8 cellular contexts compared by ENCODE assay signal in the genomic region with DNA sequence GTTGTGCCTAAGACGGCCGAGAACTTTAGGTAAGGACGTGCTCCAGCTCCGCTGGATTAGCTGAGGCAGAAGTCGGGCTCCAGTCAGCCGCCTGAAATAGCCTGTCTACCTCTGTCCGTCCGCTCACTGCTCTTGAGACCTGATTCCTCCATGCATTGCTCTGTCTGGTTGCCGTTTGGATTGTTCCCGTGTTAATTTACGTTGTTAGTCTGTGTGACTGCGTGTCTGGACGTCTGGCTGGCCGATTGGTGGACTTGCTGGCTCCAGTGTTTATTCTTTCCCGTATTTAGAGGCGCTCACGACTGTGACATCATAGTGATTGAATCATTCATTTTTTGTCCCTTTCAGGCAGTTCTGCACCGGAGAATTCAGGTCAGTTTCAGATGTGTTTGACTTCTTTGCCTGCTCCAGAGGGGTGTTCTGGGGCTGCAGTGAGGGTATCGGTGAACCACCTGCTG. TPM values are rescaled to one million over a fixed set of nuclear protein-coding genes. Genes with fewer than 3 reads are reported as not detected.
DNase-seq lines count a peak whose midpoint lies in the region; ATAC-seq and TF ChIP-seq lines count a peak whose summit lies in the region.

No MANE protein-coding gene starts in this region.

- peak overlapping the region; percentile 94 to 98 (median 95) for H3K27ac Mint-ChIP-seq in CD4-positive, alpha-beta memory T cell

- peak overlapping the region; percentile 81 to 89 for H3K4me3 ChIP-seq in CD4-positive, alpha-beta memory T cell (ENCODE audit: low read length in 2 of 2)
- H3K4me3 ChIP-seq in ascending aorta (peak overlapping the region; percentile 65 to 72), tibial artery (peak overlapping the region; percentile 75 to 84)

- POLR2A ChIA-PET in CD4-positive, alpha-beta memory T cell (lab: Charles Lee; ENCODE audit: partially characterized antibody), result interaction anchor here (1.5 to 2.9 kb wide), 3 partner anchors 19 to 108 kb away, joined by 7 to 123 read pairs (median 33); partner anchors contain the start of genes C1orf50, P3H1 and YBX1

- TF ChIP-seq CTCF in ascending aorta (IDR thresholded peaks at IDR 0.05) (no peak), tibial artery (IDR thresholded peaks at IDR 0.05) (no peak)

- intact Hi-C loops in CD4-positive, alpha-beta memory T cell (cut with micrococcal nuclease), result loop anchor here (1.0 to 10.0 kb wide), 5 partner anchors 23 to 513 kb away; partner anchors contain the start of genes C1orf50, CFAP57, EBNA1BP2 and FOXJ3
- intact Hi-C loops in ascending aorta (cut with DNase I) (loop anchor here (1.0 to 5.0 kb wide), 4 partner anchors 23 to 322 kb away; partner anchors contain the start of genes C1orf50, FOXJ3, P3H1 and YBX1), left colon (cut with DNase I, micrococcal nuclease) (no loop called here), tibial artery (cut with DNase I; ENCODE audit: low total_unique reads) (no loop called here)

- no peaks in the 10 kb centered on the region for H3K27me3 ChIP-seq in CD4-positive, alpha-beta memory T cell (ENCODE audit: insufficient read depth, low read length)
- no peaks in the 10 kb centered on the region for H3K27me3 ChIP-seq in ascending aorta
- no peaks in the 10 kb centered on the region for H3K27me3 ChIP-seq in tibial artery

- DNase-seq in CD4-positive, alpha-beta memory T cell, result no peak
- DNase-seq in ascending aorta (ENCODE audit: low spot score in 2 of 2), result no peak
- no peak for DNase-seq in left colon
- DNase-seq in tibial artery, result no peak
- no peak for DNase-seq in NOMO-1 (lab: John Stamatoyannopoulos, UW; ENCODE audit: unreplicated experiment in 2 of 2)

- no peaks in the 10 kb centered on the region for H3K9me3 ChIP-seq in CD4-positive, alpha-beta memory T cell (ENCODE audit: control insufficient read depth in 1 of 2, low read length in 2 of 2)
- H3K9me3 ChIP-seq in ascending aorta, result no peaks in the 10 kb centered on the region
- no peaks in the 10 kb centered on the region for H3K9me3 ChIP-seq in tibial artery

- CTCF ChIA-PET in CD4-positive, alpha-beta memory T cell (lab: Charles Lee; ENCODE audit: partially characterized antibody), result interaction anchor here (0.6 to 1.9 kb wide), 3 partner anchors 24 to 170 kb away, joined by 3 to 7 read pairs (median 3); partner anchors contain the start of gene YBX1

- peak overlapping the region; percentile 65 for H3K27ac ChIP-seq in CD4-positive, alpha-beta memory T cell (ENCODE audit: low read depth, low read length)
- H3K27ac ChIP-seq in ascending aorta (peak overlapping the region; percentile 54 to 78), tibial artery (peak overlapping the region; percentile 85 to 91)

- H3K36me3 Mint-ChIP-seq in CD4-positive, alpha-beta memory T cell, result peaks cover 22 to 41% of the 10 kb centered on the region in 2 donors

- no peaks in the 10 kb centered on the region for H3K27me3 Mint-ChIP-seq in CD4-positive, alpha-beta memory T cell

- H3K4me1 Mint-ChIP-seq in CD4-positive, alpha-beta memory T cell, result peaks cover 21 to 47% (median 35%) of the 10 kb centered on the region in 4 donors

- H3K36me3 ChIP-seq in CD4-positive, alpha-beta memory T cell (ENCODE audit: insufficient read depth, low read length), result peaks cover 7% of the 10 kb centered on the region
- H3K36me3 ChIP-seq in ascending aorta (peaks cover 12 to 17% of the 10 kb centered on the region in 2 donors), tibial artery (peaks cover 3 to 33% (median 11%) of the 10 kb centered on the region in 3 donors)

- ATAC-seq in HG03039 (IDR thresholded peaks at IDR 0.05; ENCODE audit: unreplicated experiment) (peak; percentile 3), left colon (peak; percentile 24), GM19467 (IDR thresholded peaks at IDR 0.05; ENCODE audit: unreplicated experiment) (no peak), HG03354 (IDR thresholded peaks at IDR 0.05; ENCODE audit: poor library complexity, severe bottlenecking, unreplicated experiment) (no peak)

- peaks cover 26% of the 10 kb centered on the region for H3K4me1 ChIP-seq in CD4-positive, alpha-beta memory T cell (ENCODE audit: insufficient read depth, low read length)
- peaks cover 3 to 14% of the 10 kb centered on the region in 2 donors for H3K4me1 ChIP-seq in ascending aorta
- H3K4me1 ChIP-seq in tibial artery, result peaks cover 0 to 21% (median 14%) of the 10 kb centered on the region in 4 donors

- H3K4me3 Mint-ChIP-seq in CD4-positive, alpha-beta memory T cell, result peak overlapping the region; percentile 94 to 100 (median 98)

- H3K9me3 Mint-ChIP-seq in CD4-positive, alpha-beta memory T cell, result no peaks in the 10 kb centered on the region

RNA-seq across cellular contexts. Expression of gene PPIH, which starts 0.7 kb away (rescaled TPM):
- 10 to 100 TPM; 40.5 to 42.9 TPM for total RNA-seq in CD4-positive, alpha-beta memory T cell
- 10 to 100 TPM; 65.8 to 74.4 TPM for polyA plus RNA-seq in CD4-positive, alpha-beta memory T cell
- total RNA-seq in ascending aorta (2.2 TPM), left colon (10 to 100 TPM; 19.1 to 28.3 TPM)

RNA-seq across cellular contexts. Expression of gene YBX1, which starts 23.3 kb away (rescaled TPM):
- 100 to 1,000 TPM; 328 TPM for total RNA-seq in CD4-positive, alpha-beta memory T cell
- 100 to 1,000 TPM in 1 of 2 donors, 10 to 100 TPM in 1; 69.9 to 107 TPM for polyA plus RNA-seq in CD4-positive, alpha-beta memory T cell
- total RNA-seq in ascending aorta, result 356 TPM
- total RNA-seq in left colon, result 100 to 1,000 TPM; 419 to 437 TPM

Comparison
In these comparisons a context has a peak if more than half of its experiments do, and no peak if none do; other contexts are left out.
1. ATAC-seq: peak in HG03039 (single experiment) and left colon (single experiment); none in GM19467 (single experiment) and HG03354 (single experiment).
2. intact Hi-C loops: an anchor here in CD4-positive, alpha-beta memory T cell (1.0 to 10.0 kb wide) and ascending aorta (1.0 to 5.0 kb wide); none called in left colon and tibial artery.
3. Peak in every context shown above with its lines, with median percentiles within 50 percentile points of each other: H3K27ac ChIP-seq and H3K4me3 ChIP-seq.